ENCODE assay signal across 33 cellular contexts in genomic region chr3:60528651-60529050, GRCh38.
DNase-seq lines count a peak whose midpoint lies in the region; ATAC-seq and TF ChIP-seq lines count a peak whose summit lies in the region.
"Had no signal": no experiment of that assay in that cellular context is flagged by ENCODE, and none has a peak within 500 bp of the region (broad histone marks: within the 10 kb centered on the region; RNA-seq: fewer than 3 reads in every experiment).

No MANE protein-coding gene starts in this region.

- H3K27me3 Mint-ChIP-seq in type B pancreatic cell: no peaks in the 10 kb centered on the region
- H3K27me3 Mint-ChIP-seq: activated CD4-positive, alpha-beta memory T cell treated with anti-CD3 and anti-CD28 coated beads for 36 hours; activated T-helper 17 cell treated with anti-CD3 and anti-CD28 coated beads, Interleukin-2, amount 50 U/mL, for 72 hours; dendritic cell treated with granulocyte-macrophage colony-stimulating factor and Interleukin-4, amounts not matched to agents 40 ng/mL and 50 ng/mL, for 4 days had no signal

- no peaks in the 10 kb centered on the region for H3K36me3 Mint-ChIP-seq in type B pancreatic cell
- H3K36me3 Mint-ChIP-seq: activated CD4-positive, alpha-beta memory T cell treated with anti-CD3 and anti-CD28 coated beads for 36 hours had no signal

- ATAC-seq in GM18870 (IDR thresholded peaks at IDR 0.05; ENCODE audit: unreplicated experiment) (peak; percentile 67), GM19452 (IDR thresholded peaks at IDR 0.05; ENCODE audit: unreplicated experiment) (peak; percentile 58), HG03108 (IDR thresholded peaks at IDR 0.05; ENCODE audit: unreplicated experiment) (peak; percentile 86)
- ATAC-seq: activated T-helper 17 cell treated with anti-CD3 and anti-CD28 coated beads, Interleukin-2, amount 50 U/mL, for 72 hours; body of pancreas; esophagus mucosa; pancreas; Right ventricle myocardium inferior; stimulated activated naive CD8-positive, alpha-beta T cell treated with anti-CD3 and anti-CD28 coated beads, Interleukin-15, Interleukin-2, amounts not matched to agents 100 U/mL and 50 U/mL, for 24 hours had no signal

- H3K9me3 Mint-ChIP-seq in type B pancreatic cell: peaks cover 8% of the 10 kb centered on the region
- H3K9me3 Mint-ChIP-seq: activated CD4-positive, alpha-beta memory T cell treated with anti-CD3 and anti-CD28 coated beads for 36 hours; activated T-helper 17 cell treated with anti-CD3 and anti-CD28 coated beads, Interleukin-2, amount 50 U/mL, for 72 hours had no signal

- DNase-seq in SK-N-DZ (ENCODE audit: low spot score): peak; percentile 52
- DNase-seq in Kasumi-1 (lab: John Stamatoyannopoulos, UW): no peak
- no peak for DNase-seq in midbrain (lab: John Stamatoyannopoulos, UW)
- DNase-seq in type B pancreatic cell (ENCODE audit: extremely low spot score, unreplicated experiment): no peak
- DNase-seq in dermis blood vessel endothelial cell: no peak
- DNase-seq: activated CD4-positive, alpha-beta memory T cell treated with anti-CD3 and anti-CD28 coated beads for 36 hours; activated CD4-positive, CD25-positive, alpha-beta regulatory T cell treated with anti-CD3 and anti-CD28 coated beads, Interleukin-2, amount 50 U/mL, for 72 hours; activated CD8-positive, alpha-beta memory T cell treated with anti-CD3 and anti-CD28 coated beads, Interleukin-2, amount 50 U/mL, for 48 hours; activated naive CD4-positive, alpha-beta T cell treated with anti-CD3 and anti-CD28 coated beads, Interleukin-2, amount 50 U/mL, for 16 hours; body of pancreas; Caco-2; HFFc6; islet precursor cell; KG1; left ventricle myocardium inferior; mesenchymal stem cell; MM.1S; NCI-H1105 treated with DMSO at 0.1 percent for 48 hours; NCI-H187 treated with DMSO at 0.1 percent for 48 hours; NCI-H2227 treated with DMSO at 0.1 percent for 48 hours; NCI-H526 treated with DMSO at 0.1 percent for 48 hours; pancreas; retina; stimulated activated naive CD8-positive, alpha-beta T cell treated with anti-CD3 and anti-CD28 coated beads, Interleukin-15, Interleukin-2, amounts not matched to agents 100 U/mL and 50 U/mL, for 24 hours; testis had no signal

- H3K4me3 Mint-ChIP-seq in type B pancreatic cell: no peak overlapping the region
- H3K4me3 Mint-ChIP-seq: activated CD4-positive, alpha-beta memory T cell treated with anti-CD3 and anti-CD28 coated beads for 36 hours; activated T-helper 17 cell treated with anti-CD3 and anti-CD28 coated beads, Interleukin-2, amount 50 U/mL, for 72 hours; dendritic cell treated with granulocyte-macrophage colony-stimulating factor and Interleukin-4, amounts not matched to agents 40 ng/mL and 50 ng/mL, for 4 days; HFFc6; neural crest cell had no signal

- H3K4me1 Mint-ChIP-seq in type B pancreatic cell (ENCODE audit: unreplicated experiment): no peaks in the 10 kb centered on the region
- H3K4me1 Mint-ChIP-seq: activated T-helper 17 cell treated with anti-CD3 and anti-CD28 coated beads, Interleukin-2, amount 50 U/mL, for 72 hours; neural crest cell had no signal

- TF ChIP-seq CTCF in type B pancreatic cell (conservative IDR thresholded peaks at IDR 0.05): no peak

- no peak overlapping the region for H3K27ac Mint-ChIP-seq in type B pancreatic cell
- H3K27ac Mint-ChIP-seq: activated CD4-positive, alpha-beta memory T cell treated with anti-CD3 and anti-CD28 coated beads for 36 hours; activated T-helper 17 cell treated with anti-CD3 and anti-CD28 coated beads, Interleukin-2, amount 50 U/mL, for 72 hours; dendritic cell treated with granulocyte-macrophage colony-stimulating factor and Interleukin-4, amounts not matched to agents 40 ng/mL and 50 ng/mL, for 4 days; HFFc6 had no signal
